16 cellular contexts compared by ENCODE assay signal in genomic region chr16:69479806-69480205, GRCh38. TPM values are rescaled to one million over a fixed set of nuclear protein-coding genes. Genes with fewer than 3 reads are reported as not detected.
A peak's percentile ranks its signal among the peaks of the same experiment; 100 is the strongest.
DNase-seq lines count a peak whose midpoint lies in the region; ATAC-seq and TF ChIP-seq lines count a peak whose summit lies in the region.
"Had no signal": no experiment of that assay in that cellular context is flagged by ENCODE, and none has a peak within 500 bp of the region (broad histone marks: within the 10 kb centered on the region; RNA-seq: fewer than 3 reads in every experiment).

No MANE protein-coding gene starts in this region.

- H3K4me1 ChIP-seq in mammary epithelial cell (ENCODE audit: insufficient read depth, low read length) (peaks cover 42% of the 10 kb centered on the region), right lobe of liver (no peaks in the 10 kb centered on the region)

- WGBS in mammary epithelial cell (ENCODE audit: low coverage, missing lambda C conversion rate), result 28% methylated on average over 3 of the region's 3 CpGs
- WGBS in right lobe of liver (ENCODE audit: insufficient coverage, low coverage, low lambda C conversion rate, missing lambda C conversion rate), result 86% methylated on average over 3 of the region's 3 CpGs

- H4K20me1 ChIP-seq in mammary epithelial cell (ENCODE audit: insufficient read depth, low read length), result no peaks in the 10 kb centered on the region

- no peaks in the 10 kb centered on the region for H3K36me3 ChIP-seq in mammary epithelial cell (ENCODE audit: insufficient read depth, low read length)
- H3K36me3 ChIP-seq in right lobe of liver, result no peaks in the 10 kb centered on the region

- CTCF ChIA-PET in mammary epithelial cell (lab: Charles Lee; ENCODE audit: low non-redundant PET), result no interaction called here

- in situ Hi-C loops in mammary epithelial cell (cut with MboI; ENCODE audit: low sequenced_read_pairs in 2 of 2), result loop anchor here in 1 of 2 donors (10.0 kb wide), 1 partner anchor 75 kb away; no protein-coding TSS in a partner anchor

- H3K4me2 ChIP-seq in mammary epithelial cell (ENCODE audit: insufficient read depth, low read depth, low read length), result no peak overlapping the region
- H3K4me2 ChIP-seq: KMS-11 had no signal

- no peak overlapping the region for H3K9ac ChIP-seq in mammary epithelial cell (ENCODE audit: insufficient read depth, low read length)
- H3K9ac ChIP-seq: KMS-11 had no signal

- H2AFZ ChIP-seq in mammary epithelial cell (ENCODE audit: low read depth, low read length), result no peak overlapping the region

- ATAC-seq in right lobe of liver, result no peak
- ATAC-seq: PC-3 had no signal

- intact Hi-C loops in mammary epithelial cell (cut with micrococcal nuclease) (no loop called here), right lobe of liver (cut with DNase I) (no loop called here)

- peaks cover 4% of the 10 kb centered on the region for H3K9me3 ChIP-seq in mammary epithelial cell (replicated peaks; ENCODE audit: insufficient read depth, low read length)
- no peaks in the 10 kb centered on the region for H3K9me3 ChIP-seq in right lobe of liver
- H3K9me3 ChIP-seq: Caco-2 had no signal

- no peak for TF ChIP-seq CTCF in mammary epithelial cell (conservative IDR thresholded peaks at IDR 0.05 in 1 of 2, IDR thresholded peaks at IDR 0.05 in 1 of 2; ENCODE audit: extremely low read depth in 1 of 2, insufficient read depth in 1 of 2, low read depth in 1 of 2, low read length in 2 of 2)
- no peak for TF ChIP-seq CTCF in right lobe of liver (IDR thresholded peaks at IDR 0.05)

- no TSS peak for BruUV-seq in mammary epithelial cell (replicated peaks; lab: Mats Ljungman, UMichigan)

- H3K79me2 ChIP-seq in mammary epithelial cell (ENCODE audit: insufficient read depth, low read length), result no peaks in the 10 kb centered on the region

- no peak overlapping the region for H3K4me3 ChIP-seq in mammary epithelial cell (replicated peaks in 1 of 3; ENCODE audit: insufficient read depth in 1 of 3, low read depth in 2 of 3, low read length in 3 of 3)
- no peak overlapping the region for H3K4me3 ChIP-seq in right lobe of liver

- no peak for TF ChIP-seq POLR2A in right lobe of liver (IDR thresholded peaks at IDR 0.05)

- peak; percentile 80 for DNase-seq in ELR (ENCODE audit: low read depth)
- DNase-seq in M059J (ENCODE audit: low read depth), result peak; percentile 63
- peak; percentile 58 for DNase-seq in mammary epithelial cell
- DNase-seq in foreskin melanocyte, result peak; percentile 61
- no peak for DNase-seq in NCI-H1048 (lab: John Stamatoyannopoulos, UW)
- no peak for DNase-seq in right lobe of liver
- DNase-seq in activated CD4-positive, alpha-beta T cell treated with anti-CD3 and anti-CD28 coated beads for 48 hours, result no peak
- DNase-seq: Caco-2; CD4-positive, alpha-beta T cell; GF-D8; NCI-H1436; NCI-H1930; NCI-H345; NCI-H524 treated with DMSO at 0.1 percent for 48 hours; PC-3 had no signal

- H3K27ac ChIP-seq in mammary epithelial cell (ENCODE audit: insufficient read depth, low read depth, low read length) (no peak overlapping the region), right lobe of liver (no peak overlapping the region)
- H3K27ac ChIP-seq: KMS-11 had no signal

- H3K27me3 ChIP-seq in mammary epithelial cell (ENCODE audit: insufficient read depth, low read length) (no peaks in the 10 kb centered on the region), right lobe of liver (no peaks in the 10 kb centered on the region)

- dilution Hi-C loops in mammary epithelial cell (cut with HindIII; ENCODE audit: low sequenced_read_pairs), result no loop called here

RNA-seq across cellular contexts. Expression of gene CYB5B, which starts 55.4 kb away (rescaled TPM):
- 132 and 206 TPM in 2 replicates for total RNA-seq in M059J (2014; rRNA removed; shearing (Covaris generic))
- total RNA-seq in mammary epithelial cell (100 to 1,000 TPM in 1 of 2 donors, 10 to 100 TPM in 1; 96.5 to 174 TPM), right lobe of liver (10 to 100 TPM; 19.1 to 42.1 (median 30.5) TPM)
- polyA plus RNA-seq in mammary epithelial cell, result 222 TPM
- 340 TPM for polyA minus RNA-seq in mammary epithelial cell

Comparison
In these comparisons a context has a peak if more than half of its experiments do, and no peak if none do; other contexts are left out.
1. DNase-seq: peak in ELR (single experiment), M059J (single experiment), mammary epithelial cell (single experiment) and foreskin melanocyte (single experiment); none in NCI-H1048 (single experiment), right lobe of liver (0 of 3) and activated CD4-positive, alpha-beta T cell treated with anti-CD3 and anti-CD28 coated beads for 48 hours (single experiment).